Comparison of ENCODE assay signal across 8 cellular contexts in the genomic region with DNA sequence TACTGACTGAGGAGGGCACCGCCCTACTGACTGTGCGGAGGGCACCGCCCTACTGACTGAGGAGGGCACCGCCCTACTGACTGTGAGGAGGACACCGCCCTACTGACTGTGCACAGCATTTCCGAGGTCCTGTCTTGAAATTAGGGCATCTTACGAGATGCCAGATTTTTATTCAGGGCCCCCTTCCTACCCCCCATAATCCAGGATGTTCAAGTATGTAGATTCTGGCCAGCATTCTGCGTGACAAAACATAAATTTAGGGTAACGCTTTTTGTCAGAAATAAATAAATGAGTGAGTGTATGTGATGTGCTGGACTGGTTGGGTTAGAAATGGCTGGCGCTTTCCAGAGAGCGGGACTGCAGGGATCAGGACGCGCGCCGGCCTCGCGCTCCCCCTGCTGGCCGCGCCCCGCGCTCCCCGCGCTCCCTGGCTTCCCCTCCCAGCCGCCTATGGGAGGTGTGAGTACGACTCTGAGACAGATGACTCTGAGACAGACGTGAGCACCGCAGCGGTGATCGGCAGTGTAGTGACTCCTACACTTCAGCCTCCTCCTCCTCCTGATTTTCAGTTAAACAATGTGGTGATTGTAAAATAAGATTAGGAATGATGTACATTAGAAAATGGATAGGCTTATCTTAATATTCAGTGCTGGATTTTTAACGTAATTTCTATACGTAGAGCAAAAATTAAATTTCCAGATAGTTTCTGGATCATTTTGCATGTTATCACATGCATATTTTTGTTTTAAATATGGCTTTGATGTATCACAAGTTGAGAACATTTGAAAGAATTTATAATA.
DNase-seq lines count a peak whose midpoint lies in the region; ATAC-seq, FAIRE-seq and TF ChIP-seq lines count a peak whose summit lies in the region.

No MANE protein-coding gene starts in this region.

- H3K4me1 ChIP-seq in A549, result peaks cover 9% of the 10 kb centered on the region; the same call in 2 of the 3 replicates

- H3K4me3 ChIP-seq in A549 (peak overlapping the region; percentile 53), cardiac fibroblast (replicated peaks in 1 of 2; ENCODE audit: low read depth in 2 of 2, low read length in 2 of 2) (peak overlapping the region; percentile 13 to 28)

- no peak for TF ChIP-seq EP300 in A549 (IDR thresholded peaks at IDR 0.05)

- POLR2A ChIA-PET in A549 (lab: Yijun Ruan, JAX), result no interaction called here

- peak; percentile 59 to 80 for TF ChIP-seq RAD21 in A549 (conservative IDR thresholded peaks at IDR 0.05 in 1 of 2, IDR thresholded peaks at IDR 0.05 in 1 of 2)

- peak overlapping the region; percentile 84 for H3K4me2 ChIP-seq in A549

- H3K27ac ChIP-seq in A549, result peak overlapping the region; percentile 82 to 94

- TF ChIP-seq POLR2A in A549 (IDR thresholded peaks at IDR 0.05; ENCODE audit: low read length), result no peak

- DNase-seq in A549 (ENCODE audit: low read depth in 1 of 2, low spot score in 1 of 2) (peak; percentile 46 to 89), NCI-H2196 (lab: John Stamatoyannopoulos, UW; ENCODE audit: unreplicated experiment) (peak; percentile 86), cardiac fibroblast (ENCODE audit: low read depth in 2 of 2) (peak; percentile 78 to 82), kidney glomerular epithelial cell (lab: John Stamatoyannopoulos, UW) (peak; percentile 71)
- DNase-seq in stimulated activated CD4-positive, alpha-beta T cell treated with anti-CD3 and anti-CD28 coated beads, Interleukin-2, amount 100 ng/mL, for 48 hours, result peak; percentile 74 to 75

- TF ChIP-seq CTCF in A549 (IDR thresholded peaks at IDR 0.05), result peak; percentile 81
- TF ChIP-seq CTCF in cardiac fibroblast (IDR thresholded peaks at IDR 0.05; ENCODE audit: low read depth, low read length), result peak; percentile 62

- CTCF ChIA-PET in A549 (lab: Yijun Ruan, JAX), result no interaction called here

- WGBS in A549 (ENCODE audit: missing lambda C conversion rate), result 5% methylated on average over 23 of the region's 31 CpGs

- ATAC-seq in A549 (peak; percentile 89 to 99), GM18519 (IDR thresholded peaks at IDR 0.05; ENCODE audit: low FRiP score, unreplicated experiment) (peak; percentile 97), HG03039 (IDR thresholded peaks at IDR 0.05; ENCODE audit: unreplicated experiment) (peak; percentile 98)
- ATAC-seq in activated CD4-positive, CD25-positive, alpha-beta regulatory T cell treated with anti-CD3 and anti-CD28 coated beads, Interleukin-2, amount 50 U/mL, for 24 hours, result peak; percentile 99 to 100

- no peak for FAIRE-seq in A549 (lab: Jason Lieb, UNC)

- H3K9me3 ChIP-seq in A549, result no peaks in the 10 kb centered on the region

TF ChIP-seq in A549, 52 proteins besides CTCF, POLR2A, EP300 and RAD21 (continues in another document):
- TF ChIP-seq JUN (IDR thresholded peaks at IDR 0.05) (peak in 1 of 2 experiments; percentile 33; a peak in 1 of 5 replicates), ZC3H11A (IDR thresholded peaks at IDR 0.05) (no peak), RCOR1 (IDR thresholded peaks at IDR 0.05; ENCODE audit: low read depth, low read length) (no peak), SREBF2 (IDR thresholded peaks at IDR 0.05) (no peak), KDM5A (IDR thresholded peaks at IDR 0.05) (no peak), FOSL2 (IDR thresholded peaks at IDR 0.05) (no peak), FOSL2 (CRISPR knock-in tag; IDR thresholded peaks at IDR 0.05) (no peak), EHF (CRISPR knock-in tag; IDR thresholded peaks at IDR 0.05) (no peak), RARB (CRISPR knock-in tag; IDR thresholded peaks at IDR 0.05) (no peak), GATA3 (IDR thresholded peaks at IDR 0.05; ENCODE audit: borderline replicate concordance) (no peak), CHD4 (IDR thresholded peaks at IDR 0.05; ENCODE audit: borderline replicate concordance) (no peak), ZNF302 (CRISPR knock-in tag; IDR thresholded peaks at IDR 0.05) (no peak), CHD2 (IDR thresholded peaks at IDR 0.05; ENCODE audit: low read length, partially characterized antibody) (no peak), HOXB13 (CRISPR knock-in tag; IDR thresholded peaks at IDR 0.05; ENCODE audit: low read depth) (no peak), TP53 (CRISPR knock-in tag; IDR thresholded peaks at IDR 0.05) (no peak), CBX2 (IDR thresholded peaks at IDR 0.05; ENCODE audit: borderline replicate concordance, low read depth) (no peak), HEYL (CRISPR knock-in tag; IDR thresholded peaks at IDR 0.05) (no peak), NR3C1 (IDR thresholded peaks at IDR 0.05) (no peak), MAFK (IDR thresholded peaks at IDR 0.05; ENCODE audit: partially characterized antibody) (no peak), ZFP36 (IDR thresholded peaks at IDR 0.05; ENCODE audit: borderline replicate concordance, partially characterized antibody) (no peak), NFE2L2 (conservative IDR thresholded peaks at IDR 0.05; ENCODE audit: low read length) (no peak), SMC3 (IDR thresholded peaks at IDR 0.05) (peak; percentile 78), JUNB (IDR thresholded peaks at IDR 0.05) (no peak), RFX5 (IDR thresholded peaks at IDR 0.05) (0 out of 2 replicates have a peak, but pooled peaks have one; percentile 33), PHF8 (IDR thresholded peaks at IDR 0.05; ENCODE audit: borderline replicate concordance, low read depth) (no peak), CBX8 (IDR thresholded peaks at IDR 0.05) (no peak), HOXA7 (CRISPR knock-in tag; IDR thresholded peaks at IDR 0.05) (no peak)
- TF ChIP-seq, protein P1, sequence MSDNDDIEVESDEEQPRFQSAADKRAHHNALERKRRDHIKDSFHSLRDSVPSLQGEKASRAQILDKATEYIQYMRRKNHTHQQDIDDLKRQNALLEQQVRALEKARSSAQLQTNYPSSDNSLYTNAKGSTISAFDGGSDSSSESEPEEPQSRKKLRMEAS (IDR thresholded peaks at IDR 0.05), result peak; percentile 65
- TF ChIP-seq, protein P2, sequence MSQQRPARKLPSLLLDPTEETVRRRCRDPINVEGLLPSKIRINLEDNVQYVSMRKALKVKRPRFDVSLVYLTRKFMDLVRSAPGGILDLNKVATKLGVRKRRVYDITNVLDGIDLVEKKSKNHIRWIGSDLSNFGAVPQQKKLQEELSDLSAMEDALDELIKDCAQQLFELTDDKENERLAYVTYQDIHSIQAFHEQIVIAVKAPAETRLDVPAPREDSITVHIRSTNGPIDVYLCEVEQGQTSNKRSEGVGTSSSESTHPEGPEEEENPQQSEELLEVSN (IDR thresholded peaks at IDR 0.05; ENCODE audit: borderline replicate concordance, low read depth), result no peak
- TF ChIP-seq, protein P3, sequence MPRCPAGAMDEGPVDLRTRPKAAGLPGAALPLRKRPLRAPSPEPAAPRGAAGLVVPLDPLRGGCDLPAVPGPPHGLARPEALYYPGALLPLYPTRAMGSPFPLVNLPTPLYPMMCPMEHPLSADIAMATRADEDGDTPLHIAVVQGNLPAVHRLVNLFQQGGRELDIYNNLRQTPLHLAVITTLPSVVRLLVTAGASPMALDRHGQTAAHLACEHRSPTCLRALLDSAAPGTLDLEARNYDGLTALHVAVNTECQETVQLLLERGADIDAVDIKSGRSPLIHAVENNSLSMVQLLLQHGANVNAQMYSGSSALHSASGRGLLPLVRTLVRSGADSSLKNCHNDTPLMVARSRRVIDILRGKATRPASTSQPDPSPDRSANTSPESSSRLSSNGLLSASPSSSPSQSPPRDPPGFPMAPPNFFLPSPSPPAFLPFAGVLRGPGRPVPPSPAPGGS (IDR thresholded peaks at IDR 0.05), result no peak
- TF ChIP-seq, protein P4, sequence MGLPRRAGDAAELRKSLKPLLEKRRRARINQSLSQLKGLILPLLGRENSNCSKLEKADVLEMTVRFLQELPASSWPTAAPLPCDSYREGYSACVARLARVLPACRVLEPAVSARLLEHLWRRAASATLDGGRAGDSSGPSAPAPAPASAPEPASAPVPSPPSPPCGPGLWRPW (IDR thresholded peaks at IDR 0.05), result no peak
- TF ChIP-seq, protein P5, sequence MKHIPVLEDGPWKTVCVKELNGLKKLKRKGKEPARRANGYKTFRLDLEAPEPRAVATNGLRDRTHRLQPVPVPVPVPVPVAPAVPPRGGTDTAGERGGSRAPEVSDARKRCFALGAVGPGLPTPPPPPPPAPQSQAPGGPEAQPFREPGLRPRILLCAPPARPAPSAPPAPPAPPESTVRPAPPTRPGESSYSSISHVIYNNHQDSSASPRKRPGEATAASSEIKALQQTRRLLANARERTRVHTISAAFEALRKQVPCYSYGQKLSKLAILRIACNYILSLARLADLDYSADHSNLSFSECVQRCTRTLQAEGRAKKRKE (CRISPR knock-in tag; IDR thresholded peaks at IDR 0.05; ENCODE audit: low read depth), result no peak
- TF ChIP-seq, protein P6, sequence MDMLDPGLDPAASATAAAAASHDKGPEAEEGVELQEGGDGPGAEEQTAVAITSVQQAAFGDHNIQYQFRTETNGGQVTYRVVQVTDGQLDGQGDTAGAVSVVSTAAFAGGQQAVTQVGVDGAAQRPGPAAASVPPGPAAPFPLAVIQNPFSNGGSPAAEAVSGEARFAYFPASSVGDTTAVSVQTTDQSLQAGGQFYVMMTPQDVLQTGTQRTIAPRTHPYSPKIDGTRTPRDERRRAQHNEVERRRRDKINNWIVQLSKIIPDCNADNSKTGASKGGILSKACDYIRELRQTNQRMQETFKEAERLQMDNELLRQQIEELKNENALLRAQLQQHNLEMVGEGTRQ (IDR thresholded peaks at IDR 0.05), result no peak
- TF ChIP-seq, protein P7, sequence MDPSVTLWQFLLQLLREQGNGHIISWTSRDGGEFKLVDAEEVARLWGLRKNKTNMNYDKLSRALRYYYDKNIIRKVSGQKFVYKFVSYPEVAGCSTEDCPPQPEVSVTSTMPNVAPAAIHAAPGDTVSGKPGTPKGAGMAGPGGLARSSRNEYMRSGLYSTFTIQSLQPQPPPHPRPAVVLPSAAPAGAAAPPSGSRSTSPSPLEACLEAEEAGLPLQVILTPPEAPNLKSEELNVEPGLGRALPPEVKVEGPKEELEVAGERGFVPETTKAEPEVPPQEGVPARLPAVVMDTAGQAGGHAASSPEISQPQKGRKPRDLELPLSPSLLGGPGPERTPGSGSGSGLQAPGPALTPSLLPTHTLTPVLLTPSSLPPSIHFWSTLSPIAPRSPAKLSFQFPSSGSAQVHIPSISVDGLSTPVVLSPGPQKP (IDR thresholded peaks at IDR 0.05; ENCODE audit: low read depth, low read length), result no peak

Comparison
In these comparisons a context has a peak if more than half of its experiments do, and no peak if none do; other contexts are left out.
1. Peak in every context shown above with its lines: DNase-seq, ATAC-seq, H3K4me3 ChIP-seq and H3K27ac ChIP-seq.